ENCODE assay signal across 14 cellular contexts in genomic region chr4:189081831-189082230, GRCh38.
"Had no signal": no experiment of that assay in that cellular context is flagged by ENCODE, and none has a peak within 500 bp of the region (broad histone marks: within the 10 kb centered on the region; RNA-seq: fewer than 3 reads in every experiment).

No MANE protein-coding gene starts in this region.

- H3K9me3 Mint-ChIP-seq: activated naive CD4-positive, alpha-beta T cell treated with anti-CD3 and anti-CD28 coated beads, Interleukin-2, amount 50 U/mL, for 24 hours had no signal

- H3K4me3 ChIP-seq: body of pancreas, left ventricle myocardium inferior, ovary, upper lobe of left lung had no signal

- H3K4me1 ChIP-seq: body of pancreas, left ventricle myocardium inferior, upper lobe of left lung had no signal

- ATAC-seq: body of pancreas; stimulated activated naive CD8-positive, alpha-beta T cell treated with anti-CD3 and anti-CD28 coated beads, Interleukin-15, Interleukin-2, amounts not matched to agents 100 U/mL and 50 U/mL, for 24 hours; T-helper 17 cell had no signal

- H3K27me3 ChIP-seq: body of pancreas, ovary, upper lobe of left lung had no signal

- H3K27ac ChIP-seq: body of pancreas, left ventricle myocardium inferior, ovary, upper lobe of left lung had no signal

- H3K4me3 Mint-ChIP-seq: activated naive CD4-positive, alpha-beta T cell treated with anti-CD3 and anti-CD28 coated beads, Interleukin-2, amount 50 U/mL, for 24 hours; activated T-cell treated with anti-CD3 and anti-CD28 coated beads, Interleukin-2, amount 50 U/mL, for 24 hours; T-helper 17 cell had no signal

- H3K4me1 Mint-ChIP-seq: activated naive CD4-positive, alpha-beta T cell treated with anti-CD3 and anti-CD28 coated beads, Interleukin-2, amount 50 U/mL, for 24 hours; T-helper 17 cell had no signal

- H3K27ac Mint-ChIP-seq: activated naive CD4-positive, alpha-beta T cell treated with anti-CD3 and anti-CD28 coated beads, Interleukin-2, amount 50 U/mL, for 24 hours; activated T-cell treated with anti-CD3 and anti-CD28 coated beads, Interleukin-2, amount 50 U/mL, for 24 hours; T-helper 17 cell had no signal

- H3K27me3 Mint-ChIP-seq: activated naive CD4-positive, alpha-beta T cell treated with anti-CD3 and anti-CD28 coated beads, Interleukin-2, amount 50 U/mL, for 24 hours; activated T-cell treated with anti-CD3 and anti-CD28 coated beads, Interleukin-2, amount 50 U/mL, for 24 hours; T-helper 17 cell had no signal

- H3K36me3 ChIP-seq: left ventricle myocardium inferior, ovary, upper lobe of left lung had no signal

- DNase-seq: activated CD4-positive, CD25-positive, alpha-beta regulatory T cell; activated effector memory CD4-positive, alpha-beta T cell treated with Interleukin-2 at 50 U/mL for 16 hours; activated T-cell treated with anti-CD3 and anti-CD28 coated beads, Interleukin-2, amount 50 U/mL, for 24 hours; body of pancreas; effector memory CD4-positive, alpha-beta T cell; left ventricle myocardium inferior; ovary; stimulated activated CD4-positive, alpha-beta T cell treated with anti-CD3 and anti-CD28 coated beads, Interleukin-12 subunit alpha, Interleukin-12 subunit beta, amount 100 ng/mL, for 4 hours; stimulated activated CD4-positive, alpha-beta T cell treated with anti-CD3 and anti-CD28 coated beads, Interleukin-4, amount 100 ng/mL, for 1 hour; stimulated activated CD8-positive, alpha-beta memory T cell treated with anti-CD3 and anti-CD28 coated beads, Interleukin-4, amount 100 ng/mL, for 48 hours; stimulated activated naive CD8-positive, alpha-beta T cell treated with anti-CD3 and anti-CD28 coated beads, Interleukin-15, Interleukin-2, amounts not matched to agents 100 U/mL and 50 U/mL, for 24 hours; T-helper 17 cell; upper lobe of left lung had no signal

- H3K9me3 ChIP-seq: body of pancreas, left ventricle myocardium inferior, upper lobe of left lung had no signal

- H3K36me3 Mint-ChIP-seq: activated naive CD4-positive, alpha-beta T cell treated with anti-CD3 and anti-CD28 coated beads, Interleukin-2, amount 50 U/mL, for 24 hours had no signal
